Comparison of ENCODE assay signal across 8 cellular contexts in genomic region chr2:108534577-108535379, GRCh38. TPM values are rescaled to one million over a fixed set of nuclear protein-coding genes. Genes with fewer than 3 reads are reported as not detected.
DNase-seq lines count a peak whose midpoint lies in the region; ATAC-seq and TF ChIP-seq lines count a peak whose summit lies in the region.

No MANE protein-coding gene starts in this region.

- H3K4me3 ChIP-seq in right atrium auricular region (peak overlapping the region; percentile 74 to 78), psoas muscle (peak overlapping the region; percentile 82)

- H3K27me3 ChIP-seq in right atrium auricular region, result no peaks in the 10 kb centered on the region
- H3K27me3 ChIP-seq in psoas muscle (ENCODE audit: insufficient read depth in 3 of 3, low read length in 2 of 3), result no peaks in the 10 kb centered on the region

- H3K9me3 ChIP-seq in right atrium auricular region, result no peaks in the 10 kb centered on the region
- H3K9me3 ChIP-seq in psoas muscle, result no peaks in the 10 kb centered on the region

- peaks cover 0 to 2% (median 0%) of the 10 kb centered on the region in 7 donors for H3K9me3 Mint-ChIP-seq in CD14-positive monocyte
- H3K9me3 Mint-ChIP-seq in activated naive CD8-positive, alpha-beta T cell treated with anti-CD3 and anti-CD28 coated beads for 36 hours, result no peaks in the 10 kb centered on the region

- no peak for TF ChIP-seq CTCF in CD14-positive monocyte (IDR thresholded peaks at IDR 0.05)
- TF ChIP-seq CTCF in right atrium auricular region (IDR thresholded peaks at IDR 0.05), result no peak
- TF ChIP-seq CTCF in psoas muscle (IDR thresholded peaks at IDR 0.05), result no peak

- H3K36me3 Mint-ChIP-seq in CD14-positive monocyte, result peaks cover 2 to 7% of the 10 kb centered on the region in 2 donors
- peaks cover 8% of the 10 kb centered on the region for H3K36me3 Mint-ChIP-seq in activated naive CD8-positive, alpha-beta T cell treated with anti-CD3 and anti-CD28 coated beads for 36 hours

- peaks cover 0 to 26% of the 10 kb centered on the region in 2 donors for H3K4me1 ChIP-seq in right atrium auricular region
- H3K4me1 ChIP-seq in psoas muscle, result peaks cover 21% of the 10 kb centered on the region

- peak overlapping the region; percentile 94 to 98 for H3K4me3 Mint-ChIP-seq in CD14-positive monocyte
- H3K4me3 Mint-ChIP-seq in activated naive CD8-positive, alpha-beta T cell treated with anti-CD3 and anti-CD28 coated beads for 36 hours, result peak overlapping the region; percentile 92

- WGBS in psoas muscle, 3 donors, result 0 to 1% (median 1%) methylated on average over 43 to 59 of the region's 59 CpGs

- H3K27ac ChIP-seq in right atrium auricular region (peak overlapping the region; percentile 96 to 98), psoas muscle (peak overlapping the region; percentile 96)

- intact Hi-C loops in CD14-positive monocyte (cut with micrococcal nuclease), result loop anchor here (5.0 to 10.0 kb wide), 3 partner anchors 48 to 90 kb away; partner anchors contain the start of gene GCC2 (in 2 of the 2)
- intact Hi-C loops in psoas muscle (cut with DNase I), result loop anchor here (2.0 to 5.0 kb wide), 2 partner anchors 38 to 50 kb away; no protein-coding TSS in a partner anchor

- peaks cover 43% of the 10 kb centered on the region for H3K4me1 Mint-ChIP-seq in CD14-positive monocyte
- peaks cover 32% of the 10 kb centered on the region for H3K4me1 Mint-ChIP-seq in activated naive CD8-positive, alpha-beta T cell treated with anti-CD3 and anti-CD28 coated beads for 36 hours

- peak overlapping the region; percentile 79 to 93 (median 88) for H3K27ac Mint-ChIP-seq in CD14-positive monocyte
- peak overlapping the region; percentile 79 for H3K27ac Mint-ChIP-seq in activated naive CD8-positive, alpha-beta T cell treated with anti-CD3 and anti-CD28 coated beads for 36 hours

- ATAC-seq in HG03432 (IDR thresholded peaks at IDR 0.05; ENCODE audit: unreplicated experiment) (peak; percentile 41), psoas muscle (peak in 1 of 4 donors; percentile 23)

- H3K36me3 ChIP-seq in right atrium auricular region (no peaks in the 10 kb centered on the region), psoas muscle (ENCODE audit: insufficient read depth in 1 of 2, low read depth in 1 of 2) (no peaks in the 10 kb centered on the region)

- DNase-seq in CD14-positive monocyte (ENCODE audit: low spot score), result no peak
- DNase-seq in GM19240 (ENCODE audit: insufficient read length, low spot score), result peak; percentile 27
- DNase-seq in RPMI7951 (ENCODE audit: low read depth), result peak; percentile 43
- peak; percentile 58 for DNase-seq in activated naive CD8-positive, alpha-beta T cell treated with anti-CD3 and anti-CD28 coated beads for 36 hours
- no peak for DNase-seq in right atrium auricular region (ENCODE audit: low spot score)
- peak in 1 of 2 donors; percentile 68 for DNase-seq in psoas muscle
- DNase-seq in SKM-1 (lab: John Stamatoyannopoulos, UW; ENCODE audit: unreplicated experiment), result no peak

- peaks cover 0 to 1% (median 1%) of the 10 kb centered on the region in 3 donors for H3K27me3 Mint-ChIP-seq in CD14-positive monocyte (ENCODE audit: low read depth in 3 of 3)
- no peaks in the 10 kb centered on the region for H3K27me3 Mint-ChIP-seq in activated naive CD8-positive, alpha-beta T cell treated with anti-CD3 and anti-CD28 coated beads for 36 hours

RNA-seq across cellular contexts. Expression of gene LIMS1, which starts 0.5 kb away (rescaled TPM):
- 100 to 1,000 TPM; 124 to 130 TPM for polyA plus RNA-seq in CD14-positive monocyte
- 56.1 and 66.0 TPM in 2 replicates for total RNA-seq in RPMI7951 (2014; rRNA removed; shearing (Covaris generic))
- 10 to 100 TPM; 39.6 to 44.9 TPM for total RNA-seq in activated naive CD8-positive, alpha-beta T cell treated with anti-CD3 and anti-CD28 coated beads for 36 hours
- total RNA-seq in right atrium auricular region, result 100 to 1,000 TPM in 1 of 2 donors, 10 to 100 TPM in 1; 66.7 to 106 TPM
- 100 to 1,000 TPM in 3 of 4 donors, 10 to 100 TPM in 1; 55.1 to 219 (median 182) TPM for total RNA-seq in psoas muscle
- polyA plus RNA-seq in psoas muscle, result 100 to 1,000 TPM in 1 of 3 donors, 10 to 100 TPM in 2; 50.5 to 287 (median 63.5) TPM

Comparison
In these comparisons a context has a peak if more than half of its experiments do, and no peak if none do; other contexts are left out.
1. DNase-seq: peak in GM19240 (single experiment), RPMI7951 (single experiment) and activated naive CD8-positive, alpha-beta T cell treated with anti-CD3 and anti-CD28 coated beads for 36 hours (single experiment); none in CD14-positive monocyte (single experiment), right atrium auricular region (single experiment) and SKM-1 (single experiment).